Comparison of ENCODE assay signal across 23 cellular contexts in genomic region chr18:44916429-44917183, GRCh38.
A peak's percentile ranks its signal among the peaks of the same experiment; 100 is the strongest.
DNase-seq lines count a peak whose midpoint lies in the region; ATAC-seq, FAIRE-seq and TF ChIP-seq lines count a peak whose summit lies in the region.
"Had no signal": no experiment of that assay in that cellular context is flagged by ENCODE, and none has a peak within 500 bp of the region (broad histone marks: within the 10 kb centered on the region; RNA-seq: fewer than 3 reads in every experiment).

No MANE protein-coding gene starts in this region.

- H4K20me1 ChIP-seq in BLaER1 = no peaks in the 10 kb centered on the region
- H4K20me1 ChIP-seq: BLaER1 treated with 17β-estradiol and CSF1 and Interleukin-3, amounts not matched to agents 10 nM and 100 nM had no signal

- H3K9me3 ChIP-seq in BLaER1 (peaks cover 14% of the 10 kb centered on the region; the same call in 1 of the 2 replicates), muscle layer of colon (ENCODE audit: low read length) (no peaks in the 10 kb centered on the region), testis (no peaks in the 10 kb centered on the region)
- H3K9me3 ChIP-seq: colonic mucosa, left ventricle myocardium inferior had no signal

- H3K4me1 ChIP-seq in BLaER1 (peaks cover 72% of the 10 kb centered on the region), muscle layer of colon (ENCODE audit: insufficient read depth, low read length) (peaks cover 42% of the 10 kb centered on the region), testis (peaks cover 7% of the 10 kb centered on the region)
- H3K4me1 ChIP-seq: colonic mucosa had no signal

- TF ChIP-seq CTCF in coronary artery (IDR thresholded peaks at IDR 0.05) (no peak), testis (IDR thresholded peaks at IDR 0.05) (no peak)

- FAIRE-seq in GM12892 (lab: Jason Lieb, UNC) = no peak
- FAIRE-seq: A204.1, GM18507 had no signal

- 0 out of 2 replicates have a peak overlapping the region, but pooled peaks have one; percentile 16 for H3K4me2 ChIP-seq in BLaER1

- ATAC-seq in GM19395 (IDR thresholded peaks at IDR 0.05; ENCODE audit: unreplicated experiment) = no peak
- ATAC-seq: activated naive CD4-positive, alpha-beta T cell treated with anti-CD3 and anti-CD28 coated beads, Interleukin-2, amount 50 U/mL, for 72 hours; activated T-cell treated with anti-CD3 and anti-CD28 coated beads, Interleukin-2, amount 50 U/mL, for 72 hours; HCT116 had no signal

- H3K27ac ChIP-seq in BLaER1 = no peak overlapping the region
- H3K27ac ChIP-seq in coronary artery = peak overlapping the region; percentile 73 to 86
- H3K27ac ChIP-seq in muscle layer of colon (ENCODE audit: low read depth, low read length) = peak overlapping the region; percentile 76
- peak overlapping the region; percentile 29 to 46 for H3K27ac ChIP-seq in testis
- H3K27ac ChIP-seq: BLaER1 treated with 17β-estradiol and CSF1 and Interleukin-3, amounts not matched to agents 10 nM and 100 nM; colonic mucosa had no signal

- H3K9ac ChIP-seq in BLaER1 = no peak overlapping the region
- H3K9ac ChIP-seq in muscle layer of colon (ENCODE audit: low read length) = no peak overlapping the region
- H3K9ac ChIP-seq: BLaER1 treated with 17β-estradiol and CSF1 and Interleukin-3, amounts not matched to agents 10 nM and 100 nM had no signal

- TF ChIP-seq POLR2A in testis (IDR thresholded peaks at IDR 0.05) (no peak), GM12892 (IDR thresholded peaks at IDR 0.05; ENCODE audit: low read depth, low read length) (no peak)

- H3K4me3 ChIP-seq in BLaER1 (no peak overlapping the region), coronary artery (no peak overlapping the region), muscle layer of colon (ENCODE audit: low read depth in 1 of 2, low read length in 2 of 2) (peak overlapping the region in 1 of 2 donors; percentile 2), testis (no peak overlapping the region)
- H3K4me3 ChIP-seq: BLaER1 treated with 17β-estradiol and CSF1 and Interleukin-3, amounts not matched to agents 10 nM and 100 nM; colonic mucosa; left ventricle myocardium inferior had no signal

- H3K36me3 ChIP-seq in BLaER1 (no peaks in the 10 kb centered on the region), muscle layer of colon (ENCODE audit: insufficient read depth, low read length) (no peaks in the 10 kb centered on the region), testis (ENCODE audit: low read depth, missing control alignments) (no peaks in the 10 kb centered on the region)
- H3K36me3 ChIP-seq: BLaER1 treated with 17β-estradiol and CSF1 and Interleukin-3, amounts not matched to agents 10 nM and 100 nM; colonic mucosa; left ventricle myocardium inferior had no signal

- H3K27me3 ChIP-seq in BLaER1 (no peaks in the 10 kb centered on the region), muscle layer of colon (ENCODE audit: control insufficient read depth in 1 of 2, insufficient read depth in 2 of 2, low read length in 2 of 2) (no peaks in the 10 kb centered on the region), testis (no peaks in the 10 kb centered on the region)
- H3K27me3 ChIP-seq: BLaER1 treated with 17β-estradiol and CSF1 and Interleukin-3, amounts not matched to agents 10 nM and 100 nM; colonic mucosa had no signal

- intact Hi-C loops in testis (cut with DNase I; ENCODE audit: low total_unique reads) = no loop called here

- no peak for DNase-seq in coronary artery (ENCODE audit: low spot score)
- no peak for DNase-seq in testis
- DNase-seq in OCI-M2 (lab: John Stamatoyannopoulos, UW; ENCODE audit: unreplicated experiment) = no peak
- DNase-seq in GM12892 (ENCODE audit: insufficient read length) = no peak
- DNase-seq in activated CD4-positive, alpha-beta T cell treated with anti-CD3 and anti-CD28 coated beads, Interleukin-2, amount 50 U/mL, for 1 hour = no peak
- DNase-seq: activated CD4-positive, CD25-positive, alpha-beta regulatory T cell treated with anti-CD3 and anti-CD28 coated beads, Interleukin-2, amount 50 U/mL, for 72 hours; activated T-cell treated with anti-CD3 and anti-CD28 coated beads, Interleukin-2, amount 50 U/mL, for 72 hours; colonic mucosa; endodermal cell; left ventricle myocardium inferior; NCI-H1417; NCI-H524; right cardiac atrium; RPMI8226; T-helper 9 cell had no signal

- WGBS in testis, 2 donors = 65 to 70% methylated on average over 3 of the region's 3 CpGs
